ENCODE assay signal across 9 cellular contexts in the genomic region with DNA sequence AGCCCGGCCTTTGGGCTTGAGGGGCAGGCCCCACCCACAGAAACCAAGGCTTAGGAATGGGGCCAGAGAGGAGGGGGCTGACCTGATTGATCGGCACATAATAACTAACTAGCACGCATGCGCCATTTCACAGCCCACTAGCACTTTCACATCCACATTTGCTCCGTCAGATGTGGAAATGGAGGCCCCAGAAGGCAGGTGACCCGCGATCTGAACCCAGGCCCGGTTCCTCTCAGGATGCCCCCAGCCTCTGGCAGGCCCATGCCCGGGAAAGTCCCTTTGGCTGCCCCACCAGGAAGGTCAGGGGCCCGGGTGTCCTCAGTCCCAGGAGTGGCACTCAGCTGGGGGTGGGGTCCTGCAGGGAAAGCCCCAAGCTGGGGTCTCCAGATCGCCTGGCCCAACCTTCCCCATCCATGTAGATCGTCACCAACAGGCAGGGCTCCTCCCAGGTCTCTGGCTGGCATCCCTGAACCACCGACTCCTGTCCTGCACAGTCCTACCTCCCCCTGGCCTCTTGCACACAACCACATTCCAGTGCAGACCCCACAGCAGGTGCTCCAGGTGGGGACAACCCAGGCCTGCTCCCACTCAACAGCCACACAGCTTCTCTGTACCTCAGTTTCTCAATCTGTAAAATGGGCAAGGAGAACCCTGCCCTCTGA. TPM values are rescaled to one million over a fixed set of nuclear protein-coding genes. Genes with fewer than 3 reads are reported as not detected.
DNase-seq lines count a peak whose midpoint lies in the region; ATAC-seq, FAIRE-seq and TF ChIP-seq lines count a peak whose summit lies in the region.
"Had no signal": no experiment of that assay in that cellular context is flagged by ENCODE, and none has a peak within 500 bp of the region (broad histone marks: within the 10 kb centered on the region; RNA-seq: fewer than 3 reads in every experiment).

No MANE protein-coding gene starts in this region.

- peak; percentile 51 for ATAC-seq in GM19452 (IDR thresholded peaks at IDR 0.05; ENCODE audit: unreplicated experiment)
- peak; percentile 49 for ATAC-seq in HG03108 (IDR thresholded peaks at IDR 0.05; ENCODE audit: unreplicated experiment)

- CTCF ChIA-PET in A673 (lab: Charles Lee): no interaction called here

- intact Hi-C loops in A673 (cut with micrococcal nuclease; ENCODE audit: unreplicated experiment): no loop called here

- H3K27me3 ChIP-seq in A673 (replicated peaks; ENCODE audit: insufficient read depth, low read depth, low read length, poor library complexity): no peaks in the 10 kb centered on the region

- no peak for TF ChIP-seq CTCF in A673 (conservative IDR thresholded peaks at IDR 0.05; ENCODE audit: low read depth, low read length)
- TF ChIP-seq CTCF in foreskin fibroblast (IDR thresholded peaks at IDR 0.05; ENCODE audit: low read depth, low read length): no peak

- no peak overlapping the region for H3K27ac ChIP-seq in A673 (ENCODE audit: low read depth, low read length, poor library complexity, severe bottlenecking)

- no peak for FAIRE-seq in frontal cortex (lab: Jason Lieb, UNC)

- POLR2A ChIA-PET in A673 (lab: Charles Lee; ENCODE audit: low non-redundant PET): no interaction called here

- H3K4me3 ChIP-seq in A673 (ENCODE audit: low read depth, low read length, poor library complexity, severe bottlenecking) (no peak overlapping the region), foreskin fibroblast (ENCODE audit: low read depth in 1 of 2, low read length in 2 of 2) (no peak overlapping the region)

- DNase-seq in Caki2 (ENCODE audit: low read depth) (peak; percentile 16), dermis blood vessel endothelial cell (peak; percentile 25), A673 (ENCODE audit: low spot score) (no peak), foreskin fibroblast (no peak), NCI-H1436 (lab: John Stamatoyannopoulos, UW) (no peak), frontal cortex (ENCODE audit: low spot score in 2 of 2) (no peak)
- DNase-seq: CD4-positive, CD25-positive, alpha-beta regulatory T cell had no signal

- H3K4me1 ChIP-seq in A673 (ENCODE audit: insufficient read depth, low read length, poor library complexity, severe bottlenecking): no peaks in the 10 kb centered on the region

- BruUV-seq in A673 (replicated peaks; lab: Mats Ljungman, UMichigan): no TSS peak

- H3K9me3 ChIP-seq in A673 (ENCODE audit: low read depth, low read length, poor library complexity, severe bottlenecking): no peaks in the 10 kb centered on the region

- H3K36me3 ChIP-seq in A673 (ENCODE audit: insufficient read depth, low read length, poor library complexity, severe bottlenecking): no peaks in the 10 kb centered on the region

- in situ Hi-C loops in Caki2 (cut with HindIII; ENCODE audit: low pct_unique_long_range_greater_than_20kb, low sequenced_read_pairs): no loop called here

RNA-seq across cellular contexts. Expression of a gene that starts 46.7 kb away (rescaled TPM):
- 24.3 and 25.1 TPM in 2 replicates for total RNA-seq in Caki2 (2014; rRNA removed; shearing (Covaris generic); ENCODE audit: low replicate concordance)
- 19.6 and 22.7 TPM in 2 replicates for total RNA-seq in dermis blood vessel endothelial cell
- total RNA-seq in A673 (2021): 16.4 and 18.0 TPM in 2 replicates
- total RNA-seq in frontal cortex: 31.0 TPM

Comparison
In these comparisons a context has a peak if more than half of its experiments do, and no peak if none do; other contexts are left out.
1. DNase-seq: peak in Caki2 (single experiment) and dermis blood vessel endothelial cell (single experiment); none in A673 (single experiment), foreskin fibroblast (0 of 2), NCI-H1436 (single experiment) and frontal cortex (0 of 2).